ENCODE assay signal across 29 cellular contexts in the genomic region with DNA sequence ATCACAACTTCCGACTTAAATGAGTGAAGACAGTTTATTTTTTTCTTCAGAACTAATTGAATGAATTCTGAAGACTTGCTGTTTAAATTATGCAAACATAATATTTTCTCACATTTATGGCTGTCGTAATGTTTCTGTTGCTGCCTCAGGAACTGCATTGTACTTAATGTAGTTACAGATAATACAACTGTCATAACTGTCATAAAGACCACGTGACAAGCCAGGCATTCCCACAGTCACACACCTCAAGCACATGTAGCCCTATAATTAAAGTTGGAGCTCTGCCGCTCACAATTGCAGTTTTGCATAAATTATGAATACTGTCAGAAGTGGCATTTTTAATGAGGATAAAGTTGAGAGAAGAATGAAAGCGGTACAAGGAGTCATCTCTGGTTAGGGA. TPM values are rescaled to one million over a fixed set of nuclear protein-coding genes. Genes with fewer than 3 reads are reported as not detected.
DNase-seq lines count a peak whose midpoint lies in the region; ATAC-seq, FAIRE-seq and TF ChIP-seq lines count a peak whose summit lies in the region.
"Had no signal": no experiment of that assay in that cellular context is flagged by ENCODE, and none has a peak within 500 bp of the region (broad histone marks: within the 10 kb centered on the region; RNA-seq: fewer than 3 reads in every experiment).

No MANE protein-coding gene starts in this region.

- no peak for TF ChIP-seq CTCF in D721Med (IDR thresholded peaks at IDR 0.05; ENCODE audit: insufficient read depth, missing control alignments)
- TF ChIP-seq CTCF in GM12878 (IDR thresholded peaks at IDR 0.05 in 2 of 3, conservative IDR thresholded peaks at IDR 0.05 in 1 of 3; ENCODE audit: control insufficient read depth in 2 of 3, extremely low read depth in 1 of 3, insufficient read depth in 1 of 3, low read depth in 3 of 3, low read length in 3 of 3), result no peak
- no peak for TF ChIP-seq CTCF in neural cell (IDR thresholded peaks at IDR 0.05; ENCODE audit: poor library complexity, severe bottlenecking)
- TF ChIP-seq CTCF in left lung (IDR thresholded peaks at IDR 0.05), result no peak
- TF ChIP-seq CTCF in nephron progenitor cell (IDR thresholded peaks at IDR 0.05), result no peak

- no peak overlapping the region for H3K27ac Mint-ChIP-seq in nephron progenitor cell
- H3K27ac Mint-ChIP-seq: CD14-positive monocyte; CD4-positive, alpha-beta memory T cell; CD4-positive, CD25-positive, alpha-beta regulatory T cell; CD8-positive, alpha-beta memory T cell had no signal

- H3K79me2 ChIP-seq in GM12878 (ENCODE audit: control insufficient read depth, insufficient read depth, low read length) (no peaks in the 10 kb centered on the region), neural cell (replicated peaks; ENCODE audit: insufficient read depth, low read length) (no peaks in the 10 kb centered on the region)

- in situ Hi-C loops in GM12878 (cut with MboI), result no loop called here

- no peak overlapping the region for H3K9ac ChIP-seq in GM12878 (ENCODE audit: control insufficient read depth, insufficient read depth, low read length)
- H3K9ac ChIP-seq in neural cell (ENCODE audit: low read length), result no peak overlapping the region
- H3K9ac ChIP-seq: BLaER1 had no signal

- H3K4me2 ChIP-seq in GM12878 (ENCODE audit: control insufficient read depth, insufficient read depth) (no peak overlapping the region), neural cell (ENCODE audit: low read length) (no peak overlapping the region)
- H3K4me2 ChIP-seq: BLaER1 had no signal

- H3F3A ChIP-seq in neural cell (ENCODE audit: insufficient read depth, low read length, poor library complexity, severe bottlenecking), result no peaks in the 10 kb centered on the region

- no peak overlapping the region for H3K4me3 ChIP-seq in GM12878
- H3K4me3 ChIP-seq in neural cell (ENCODE audit: low read length), result no peak overlapping the region
- no peak overlapping the region for H3K4me3 ChIP-seq in left lung
- H3K4me3 ChIP-seq: BLaER1 had no signal

- WGBS in GM12878 (ENCODE audit: insufficient coverage, insufficient replicate concordance, low lambda C conversion rate, missing lambda C conversion rate), result 62% methylated on average over 5 of the region's 5 CpGs

- TF ChIP-seq EP300 in GM12878 (IDR thresholded peaks at IDR 0.05; ENCODE audit: borderline replicate concordance in 1 of 2, control insufficient read depth in 1 of 2, low read depth in 2 of 2, low read length in 2 of 2), result no peak
- TF ChIP-seq EP300 in neural cell (conservative IDR thresholded peaks at IDR 0.05; ENCODE audit: poor library complexity, severe bottlenecking), result peak; percentile 70

- H3K36me3 Mint-ChIP-seq in nephron progenitor cell (ENCODE audit: low read depth), result no peaks in the 10 kb centered on the region
- H3K36me3 Mint-ChIP-seq: CD14-positive monocyte; CD4-positive, alpha-beta memory T cell; CD4-positive, CD25-positive, alpha-beta regulatory T cell; CD8-positive, alpha-beta memory T cell had no signal

- no peaks in the 10 kb centered on the region for H3K9me3 ChIP-seq in GM12878 (replicated peaks; ENCODE audit: control insufficient read depth, insufficient read depth, low read length)
- no peaks in the 10 kb centered on the region for H3K9me3 ChIP-seq in neural cell (ENCODE audit: low read length)
- H3K9me3 ChIP-seq in left lung, result peaks cover 0 to 6% of the 10 kb centered on the region in 2 donors
- H3K9me3 ChIP-seq: BE2C had no signal

- H3K4me1 ChIP-seq in GM12878 (ENCODE audit: control insufficient read depth, insufficient read depth, low read length), result no peaks in the 10 kb centered on the region
- H3K4me1 ChIP-seq in left lung, result no peaks in the 10 kb centered on the region
- H3K4me1 ChIP-seq: BE2C, BLaER1 had no signal

- no peak overlapping the region for H3K4me3 Mint-ChIP-seq in nephron progenitor cell
- H3K4me3 Mint-ChIP-seq: CD14-positive monocyte; CD4-positive, alpha-beta memory T cell; CD4-positive, CD25-positive, alpha-beta regulatory T cell; CD8-positive, alpha-beta memory T cell had no signal

- H3K27ac ChIP-seq in GM12878 (ENCODE audit: control insufficient read depth, insufficient read depth) (no peak overlapping the region), neural cell (ENCODE audit: low read length) (no peak overlapping the region), left lung (no peak overlapping the region)
- H3K27ac ChIP-seq: BLaER1 had no signal

- H4K20me1 ChIP-seq in GM12878 (ENCODE audit: control insufficient read depth, insufficient read depth) (no peaks in the 10 kb centered on the region), neural cell (ENCODE audit: insufficient read depth) (no peaks in the 10 kb centered on the region)
- H4K20me1 ChIP-seq: BLaER1 had no signal

- TF ChIP-seq RAD21 in GM12878 (IDR thresholded peaks at IDR 0.05; ENCODE audit: insufficient read depth, low read depth, low read length), result no peak
- TF ChIP-seq RAD21 in neural cell (conservative IDR thresholded peaks at IDR 0.05), result no peak

- H3K4me1 Mint-ChIP-seq in nephron progenitor cell, result no peaks in the 10 kb centered on the region
- H3K4me1 Mint-ChIP-seq: CD14-positive monocyte; CD4-positive, alpha-beta memory T cell; CD4-positive, CD25-positive, alpha-beta regulatory T cell; CD8-positive, alpha-beta memory T cell had no signal

- RAD21 ChIA-PET in GM12878 (lab: Charles Lee; ENCODE audit: unreplicated experiment), result no interaction called here

- POLR2A ChIA-PET in GM12878 (lab: Charles Lee), result no interaction called here

- no peaks in the 10 kb centered on the region for H3K9me3 Mint-ChIP-seq in nephron progenitor cell

- no peak for DNase-seq in D721Med (ENCODE audit: insufficient read length, low spot score)
- no peak for DNase-seq in GM12878 (ENCODE audit: low read depth, low spot score)
- no peak for DNase-seq in left lung
- no peak for DNase-seq in nephron progenitor cell
- DNase-seq: 8988T; ACHN; BE2C; C1 segment of cervical spinal cord; Calu3; CD4-positive, alpha-beta memory T cell; CD4-positive, CD25-positive, alpha-beta regulatory T cell; CD8-positive, alpha-beta memory T cell; COR-L47; DMS 273 treated with DMSO at 0.1 percent for 48 hours; DMS153; DMS53; DMS79; DND-41; EL; GDM1 had no signal

- SMC1A ChIA-PET in GM12878 (lab: Charles Lee; ENCODE audit: uncharacterized antibody, unreplicated experiment), result interaction anchor here (1.3 kb wide), 1 partner anchor 8 kb away, joined by 3 read pairs; no protein-coding TSS in a partner anchor

- H2AFZ ChIP-seq in GM12878 (ENCODE audit: control insufficient read depth, low read depth, low read length) (no peak overlapping the region), neural cell (ENCODE audit: low read depth, low read length) (no peak overlapping the region)

- no TSS peak for BruUV-seq in GM12878 (replicated peaks; lab: Mats Ljungman, UMichigan)

- CTCF ChIA-PET in GM12878 (lab: Yijun Ruan, JAX), result no interaction called here

- ATAC-seq in GM12878 (no peak), left lung (no peak)

- TF ChIP-seq POLR2A in GM12878 (IDR thresholded peaks at IDR 0.05; ENCODE audit: low read depth, low read length), result no peak

- H3K9me2 ChIP-seq in neural cell (ENCODE audit: insufficient read depth, low read length), result no peaks in the 10 kb centered on the region

- H3K36me3 ChIP-seq in GM12878 (ENCODE audit: control insufficient read depth in 2 of 2, insufficient read depth in 2 of 2, low read length in 1 of 2), result no peaks in the 10 kb centered on the region
- no peaks in the 10 kb centered on the region for H3K36me3 ChIP-seq in neural cell (ENCODE audit: insufficient read depth, low read length)
- no peaks in the 10 kb centered on the region for H3K36me3 ChIP-seq in left lung
- H3K36me3 ChIP-seq: BE2C, BLaER1 had no signal

- intact Hi-C loops in GM12878 (cut with micrococcal nuclease; ENCODE audit: unreplicated experiment) (no loop called here), left lung (cut with DNase I) (no loop called here)

- H3K27me3 ChIP-seq in GM12878 (replicated peaks in 1 of 2; ENCODE audit: control insufficient read depth in 2 of 2, insufficient read depth in 2 of 2, low read length in 1 of 2), result no peaks in the 10 kb centered on the region
- no peaks in the 10 kb centered on the region for H3K27me3 ChIP-seq in neural cell (ENCODE audit: insufficient read depth, low read depth, low read length)
- no peaks in the 10 kb centered on the region for H3K27me3 ChIP-seq in left lung
- H3K27me3 ChIP-seq: BE2C, BLaER1 had no signal

- H3K27me3 Mint-ChIP-seq in nephron progenitor cell (ENCODE audit: low read depth, poor library complexity), result no peaks in the 10 kb centered on the region
- H3K27me3 Mint-ChIP-seq: CD4-positive, alpha-beta memory T cell; CD4-positive, CD25-positive, alpha-beta regulatory T cell; CD8-positive, alpha-beta memory T cell had no signal

- FAIRE-seq in D721Med (lab: Jason Lieb, UNC) (peak; percentile 29), GM12878 (lab: Jason Lieb, UNC) (no peak)
- FAIRE-seq: A204.1, GM12891, GM19239 had no signal

TF ChIP-seq in neural cell, 6 proteins besides CTCF, POLR2A, EP300 and RAD21:
- peak; percentile 66 for TF ChIP-seq POLR2AphosphoS5 (IDR thresholded peaks at IDR 0.05)
- TF ChIP-seq EZH2 (IDR thresholded peaks at IDR 0.05; ENCODE audit: borderline replicate concordance, insufficient read depth, low read length, poor library complexity, severe bottlenecking), result no peak

RNA-seq across cellular contexts. Expression of gene GALNTL6, which starts 38.6 kb away (rescaled TPM):
- total RNA-seq in GM12878 (2013; cell fraction: nucleolus; rRNA removed), result 0.13 TPM in 1 of 2 replicates, not detected in the other
- total RNA-seq in GM12878 (2014; rRNA removed) (not detected in 2 replicates), GM12878 (2014; rRNA removed; fragmentation: Illumina TruSeq; extraction: Trizol) (not detected in 2 replicates), GM12878 (2021) (not detected in 2 replicates), left lung (under 1 TPM in 1 of 2 donors, not detected in 1; 0.16 TPM)
- polyA plus RNA-seq in GM12878 (2011; ENCODE audit: low read depth), result not detected
- polyA plus RNA-seq in GM12878 (2011; rRNA removed) (0.29 and 0.40 TPM in 2 replicates), GM12878 (2014; fragmentation: Illumina TruSeq; extraction: Trizol) (0.01 and 0.11 TPM in 2 replicates), GM12878 (2014; fragmentation: Nextera tagmentation; extraction: Ambion mirVana) (not detected), GM12878 (2014; rRNA removed) (not detected in 2 replicates), GM12878 (2016; fragmentation: Nextera tagmentation; extraction: Ambion mirVana) (not detected), neural cell (11.8 and 14.9 TPM in 2 replicates)
- polyA plus RNA-seq in GM12878 (2011; cell fraction: cytosol; rRNA removed), result 0.12 and 0.15 TPM in 2 replicates
- polyA plus RNA-seq in GM12878 (2011; cell fraction: nucleus; rRNA removed), result 0.07 and 0.30 TPM in 2 replicates
- polyA plus RNA-seq in GM12878 (2012), result not detected in 2 replicates
- polyA minus RNA-seq in GM12878 (2011; rRNA and poly(A)+ RNA removed), result 0.37 and 0.41 TPM in 2 replicates
- polyA minus RNA-seq in GM12878 (2011; cell fraction: cytosol; rRNA and poly(A)+ RNA removed), result not detected in 2 replicates
- polyA minus RNA-seq in GM12878 (2011; cell fraction: nucleus; rRNA and poly(A)+ RNA removed), result 0.57 and 0.85 TPM in 2 replicates
- polyA minus RNA-seq in neural cell, result 45.0 and 58.1 TPM in 2 replicates
- total RNA-seq: Calu3; CD4-positive, alpha-beta memory T cell; CD4-positive, CD25-positive, alpha-beta regulatory T cell; CD8-positive, alpha-beta memory T cell; Daoy; G401 had no signal
- polyA plus RNA-seq: AG04450; CD14-positive monocyte; CD4-positive, alpha-beta memory T cell; CD4-positive, CD25-positive, alpha-beta regulatory T cell; CD8-positive, alpha-beta memory T cell had no signal
